ENCODE assay signal across 7 cellular contexts in genomic region chr2:185275979-185276378, GRCh38.
DNase-seq lines count a peak whose midpoint lies in the region; FAIRE-seq and TF ChIP-seq lines count a peak whose summit lies in the region.
"Not testable (repeated sequence)": the region's sequence is repeated elsewhere in the genome, so short reads cannot be mapped to it uniquely, and the experiment has no call there.

No MANE protein-coding gene starts in this region.

- H2BK15ac ChIP-seq in mesenchymal stem cell (ENCODE audit: low read depth, poor library complexity, severe bottlenecking): not testable (repeated sequence)

- H3K4me1 Mint-ChIP-seq in Calu3 (ENCODE audit: low read depth, unreplicated experiment): peaks cover 36% of the 10 kb centered on the region

- not testable (repeated sequence) for H3K36me3 Mint-ChIP-seq in Calu3 (ENCODE audit: insufficient read depth, unreplicated experiment)

- not testable (repeated sequence) for H3K14ac ChIP-seq in mesenchymal stem cell (ENCODE audit: low read length in 2 of 2); trophoblast cell (ENCODE audit: low read length)

- not testable (repeated sequence) for H3K23ac ChIP-seq in mesenchymal stem cell (ENCODE audit: low read length in 2 of 2); trophoblast cell (ENCODE audit: low read length)

- H3K27me3 Mint-ChIP-seq in Calu3 (ENCODE audit: unreplicated experiment): not testable (repeated sequence)

- H3K79me1 ChIP-seq in mesenchymal stem cell (replicated peaks; ENCODE audit: low read length, poor library complexity, severe bottlenecking); trophoblast cell (ENCODE audit: low read length): not testable (repeated sequence)

- H4K12ac ChIP-seq in trophoblast cell (ENCODE audit: low read depth, low read length): not testable (repeated sequence)

- not testable (repeated sequence) for H2BK5ac ChIP-seq in mesenchymal stem cell (ENCODE audit: low read depth, low read length, poor library complexity, severe bottlenecking); trophoblast cell (ENCODE audit: low read depth, low read length, poor library complexity)

- H3K4ac ChIP-seq in mesenchymal stem cell (ENCODE audit: low read depth in 1 of 2, low read length in 2 of 2); trophoblast cell (ENCODE audit: low read depth, low read length): not testable (repeated sequence)

- H3K27me3 ChIP-seq in bronchial epithelial cell (ENCODE audit: control insufficient read depth, insufficient read depth, low read length); mesenchymal stem cell (ENCODE audit: control insufficient read depth in 1 of 2, insufficient read depth in 1 of 2, low read length in 2 of 2); trophoblast cell (ENCODE audit: insufficient read depth, low read length): not testable (repeated sequence)

- not testable (repeated sequence) for H3K9ac ChIP-seq in mesenchymal stem cell (ENCODE audit: low read length); trophoblast cell (ENCODE audit: low read length)

- H3K4me2 ChIP-seq in mesenchymal stem cell (ENCODE audit: low read length, poor library complexity, severe bottlenecking); trophoblast cell (ENCODE audit: low read length): not testable (repeated sequence)

- not testable (repeated sequence) for H2BK120ac ChIP-seq in mesenchymal stem cell (ENCODE audit: low read depth, low read length); trophoblast cell (ENCODE audit: insufficient read depth, low read length, poor library complexity)

- H2AK5ac ChIP-seq in mesenchymal stem cell (ENCODE audit: low read length, severe bottlenecking); trophoblast cell (ENCODE audit: low read length): not testable (repeated sequence)

- not testable (repeated sequence) for H3K18ac ChIP-seq in mesenchymal stem cell (ENCODE audit: low read depth in 1 of 2, low read length in 2 of 2); trophoblast cell (ENCODE audit: low read length)

- peak overlapping the region; percentile 27 for H2AFZ ChIP-seq in mesenchymal stem cell (ENCODE audit: low read depth, low read length)
- H2AFZ ChIP-seq in trophoblast cell (ENCODE audit: insufficient read depth, low read length, poor library complexity): not testable (repeated sequence)

- not testable (repeated sequence) for H3K4me1 ChIP-seq in mesenchymal stem cell (ENCODE audit: control insufficient read depth, insufficient read depth, low read depth, low read length); trophoblast cell (ENCODE audit: control insufficient read depth in 1 of 2, insufficient read depth in 2 of 2, low read length in 2 of 2)

- H3K36me3 ChIP-seq in bronchial epithelial cell (ENCODE audit: control insufficient read depth, insufficient read depth, low read length); mesenchymal stem cell (ENCODE audit: control insufficient read depth in 1 of 2, insufficient read depth in 2 of 2, low read depth in 1 of 2, low read length in 2 of 2); trophoblast cell (ENCODE audit: control insufficient read depth in 1 of 2, insufficient read depth in 2 of 2, low read length in 2 of 2): not testable (repeated sequence)

- not testable (repeated sequence) for FAIRE-seq in bronchial epithelial cell (lab: Jason Lieb, UNC)

- H3K9me3 Mint-ChIP-seq in Calu3 (ENCODE audit: low read depth, unreplicated experiment): not testable (repeated sequence)

- H3K79me2 ChIP-seq in trophoblast cell (ENCODE audit: control insufficient read depth, insufficient read depth, low read length, poor library complexity): not testable (repeated sequence)

- 97% methylated on average over 3 of the region's 3 CpGs for WGBS in mesenchymal stem cell
- whole genome bisulfite sequencing in trophoblast cell (ENCODE audit: extremely low coverage, insufficient coverage, insufficient read length): no CpG with 5 or more reads among the region's 3 CpGs

- not testable (repeated sequence) for H4K91ac ChIP-seq in mesenchymal stem cell (ENCODE audit: low read length); trophoblast cell (ENCODE audit: low read depth, low read length)

- not testable (repeated sequence) for BruUV-seq in Calu3 (replicated peaks; lab: Mats Ljungman, UMichigan)

- peak overlapping the region; percentile 40 for H3K4me3 Mint-ChIP-seq in Calu3 (ENCODE audit: low read depth, unreplicated experiment)

- intact Hi-C loops in Calu3 (cut with micrococcal nuclease; ENCODE audit: unreplicated experiment): loop anchor here (10.0 kb wide), 1 partner anchor 631 kb away; no protein-coding TSS in a partner anchor

- peak overlapping the region; percentile 73 for H3K27ac Mint-ChIP-seq in Calu3 (ENCODE audit: unreplicated experiment)

- not testable (repeated sequence) for H4K8ac ChIP-seq in mesenchymal stem cell (ENCODE audit: low read length); trophoblast cell (ENCODE audit: low read depth, low read length)

- CTCF ChIA-PET in Calu3 (lab: Charles Lee): not testable (repeated sequence)

- H2BK12ac ChIP-seq in mesenchymal stem cell (ENCODE audit: low read length in 2 of 2); trophoblast cell (ENCODE audit: low read length): not testable (repeated sequence)

- not testable (repeated sequence) for H3K4me3 ChIP-seq in bronchial epithelial cell (ENCODE audit: low read depth, low read length); mesenchymal stem cell (ENCODE audit: insufficient read depth in 1 of 2, low read depth in 1 of 2, low read length in 2 of 2); trophoblast cell (ENCODE audit: low read depth, low read length)

- not testable (repeated sequence) for H3K9me3 ChIP-seq in mesenchymal stem cell (ENCODE audit: control insufficient read depth, low read length); trophoblast cell (ENCODE audit: insufficient read depth, low read depth, low read length)

- H3K27ac ChIP-seq in mesenchymal stem cell (ENCODE audit: low read length, poor library complexity, severe bottlenecking); trophoblast cell (ENCODE audit: low read depth, low read length): not testable (repeated sequence)

- peak; percentile 61 for DNase-seq in Calu3
- DNase-seq in DMS53 treated with DMSO at 0.1 percent for 48 hours (lab: John Stamatoyannopoulos, UW; ENCODE audit: unreplicated experiment): peak; percentile 51
- DNase-seq in NCI-H1417 (lab: John Stamatoyannopoulos, UW): peak in 2 of 3 experiments; percentile 24 to 58
- DNase-seq in NCI-H748 treated with DMSO at 0.1 percent for 48 hours (lab: John Stamatoyannopoulos, UW): peak; percentile 39
- DNase-seq in bronchial epithelial cell (ENCODE audit: low read depth): peak; percentile 10
- DNase-seq in mesenchymal stem cell: not testable (repeated sequence)
- peak; percentile 3 to 39 for DNase-seq in trophoblast cell

- TF ChIP-seq CTCF in Calu3 (IDR thresholded peaks at IDR 0.05; ENCODE audit: unreplicated experiment); bronchial epithelial cell (IDR thresholded peaks at IDR 0.05; ENCODE audit: insufficient read depth, low read length, severe bottlenecking): not testable (repeated sequence)
